25 cellular contexts compared by ENCODE assay signal in genomic region chr19:13315495-13315894, GRCh38.
"Had no signal": no experiment of that assay in that cellular context is flagged by ENCODE, and none has a peak within 500 bp of the region (broad histone marks: within the 10 kb centered on the region; RNA-seq: fewer than 3 reads in every experiment).

No MANE protein-coding gene starts in this region.

- H3K27ac ChIP-seq: breast epithelium, KMS-11, Peyer's patch, RWPE1 had no signal

- H3K4me3 ChIP-seq: breast epithelium, MG63, Peyer's patch had no signal

- H3K9me3 Mint-ChIP-seq: activated naive CD4-positive, alpha-beta T cell treated with anti-CD3 and anti-CD28 coated beads, Interleukin-2, amount 50 U/mL, for 24 hours; activated T-helper 1 cell treated with anti-CD3 and anti-CD28 coated beads, Interleukin-12 subunit alpha, Interleukin-12 subunit beta, Interleukin-2, Interleukin-4 antibody, amounts not matched to agents 30 ng/mL and 10 ng/mL and 1 ng/mL, durations not matched to agents 14 hours and 24 hours and 36 hours; T-helper 1 cell treated with Interleukin-12 subunit alpha and Interleukin-12 subunit beta and Interleukin-4 antibody, amounts not matched to agents 30 μg/mL and 1 μg/mL, for 36 hours had no signal

- H3K27ac Mint-ChIP-seq: activated CD8-positive, alpha-beta memory T cell treated with anti-CD3 and anti-CD28 coated beads, Interleukin-2, amount 10 ng/mL, durations not matched to agents 7 days and 5 days; activated naive CD4-positive, alpha-beta T cell treated with anti-CD3 and anti-CD28 coated beads, Interleukin-2, amount 50 U/mL, for 24 hours; activated T-cell treated with anti-CD3 and anti-CD28 coated beads, Interleukin-2, amount 50 U/mL, for 24 hours; activated T-helper 1 cell treated with anti-CD3 and anti-CD28 coated beads, Interleukin-12 subunit alpha, Interleukin-12 subunit beta, Interleukin-2, Interleukin-4 antibody, amounts not matched to agents 30 ng/mL and 10 ng/mL and 1 ng/mL, durations not matched to agents 14 hours and 24 hours and 36 hours; T-helper 1 cell treated with Interleukin-12 subunit alpha and Interleukin-12 subunit beta and Interleukin-4 antibody, amounts not matched to agents 30 μg/mL and 1 μg/mL, for 36 hours had no signal

- H3K4me1 ChIP-seq: breast epithelium, Peyer's patch had no signal

- H3K4me1 Mint-ChIP-seq: activated CD8-positive, alpha-beta memory T cell treated with anti-CD3 and anti-CD28 coated beads, Interleukin-2, amount 10 ng/mL, durations not matched to agents 7 days and 5 days; activated naive CD4-positive, alpha-beta T cell treated with anti-CD3 and anti-CD28 coated beads, Interleukin-2, amount 50 U/mL, for 24 hours had no signal

- H3K4me3 Mint-ChIP-seq: activated CD8-positive, alpha-beta memory T cell treated with anti-CD3 and anti-CD28 coated beads, Interleukin-2, amount 10 ng/mL, durations not matched to agents 7 days and 5 days; activated naive CD4-positive, alpha-beta T cell treated with anti-CD3 and anti-CD28 coated beads, Interleukin-2, amount 50 U/mL, for 24 hours; activated T-cell treated with anti-CD3 and anti-CD28 coated beads, Interleukin-2, amount 50 U/mL, for 24 hours; activated T-helper 1 cell treated with anti-CD3 and anti-CD28 coated beads, Interleukin-12 subunit alpha, Interleukin-12 subunit beta, Interleukin-2, Interleukin-4 antibody, amounts not matched to agents 30 ng/mL and 10 ng/mL and 1 ng/mL, durations not matched to agents 14 hours and 24 hours and 36 hours; T-helper 1 cell treated with Interleukin-12 subunit alpha and Interleukin-12 subunit beta and Interleukin-4 antibody, amounts not matched to agents 30 μg/mL and 1 μg/mL, for 36 hours had no signal

- ATAC-seq: activated CD4-positive, CD25-positive, alpha-beta regulatory T cell treated with anti-CD3 and anti-CD28 coated beads, Interleukin-2, amount 50 U/mL, for 24 hours; activated CD8-positive, alpha-beta memory T cell treated with anti-CD3 and anti-CD28 coated beads, Interleukin-2, amount 10 ng/mL, durations not matched to agents 7 days and 5 days had no signal

- H3K36me3 ChIP-seq: breast epithelium, MG63, Peyer's patch had no signal

- H3K27me3 ChIP-seq: breast epithelium, Peyer's patch had no signal

- DNase-seq: activated CD4-positive, alpha-beta T cell treated with anti-CD3 and anti-CD28 coated beads for 48 hours; activated CD4-positive, alpha-beta T cell treated with anti-CD3 and anti-CD28 coated beads, Interleukin-2, amount 50 U/mL, for 48 hours; activated CD8-positive, alpha-beta memory T cell treated with anti-CD3 and anti-CD28 coated beads, Interleukin-2, amount 10 ng/mL, durations not matched to agents 7 days and 5 days; activated effector memory CD4-positive, alpha-beta T cell treated with Interleukin-2 at 50 U/mL for 16 hours; activated naive CD4-positive, alpha-beta T cell; activated T-cell treated with anti-CD3 and anti-CD28 coated beads, Interleukin-2, amount 50 U/mL, for 24 hours; aorta; MG63; NCI-H1105; NCI-H1436; NCI-H1694 treated with DMSO at 0.1 percent for 48 hours; NCI-H2029 treated with DMSO at 0.1 percent for 48 hours; NCI-H345; NCI-H510A; NCI-H526 treated with DMSO at 0.1 percent for 48 hours; NCI-H82; Peyer's patch; SHP77 treated with DMSO at 0.1 percent for 48 hours had no signal

- H3K36me3 Mint-ChIP-seq: activated CD8-positive, alpha-beta memory T cell treated with anti-CD3 and anti-CD28 coated beads, Interleukin-2, amount 10 ng/mL, durations not matched to agents 7 days and 5 days had no signal
